Comparison of ENCODE assay signal across 1 cellular context in the genomic region with DNA sequence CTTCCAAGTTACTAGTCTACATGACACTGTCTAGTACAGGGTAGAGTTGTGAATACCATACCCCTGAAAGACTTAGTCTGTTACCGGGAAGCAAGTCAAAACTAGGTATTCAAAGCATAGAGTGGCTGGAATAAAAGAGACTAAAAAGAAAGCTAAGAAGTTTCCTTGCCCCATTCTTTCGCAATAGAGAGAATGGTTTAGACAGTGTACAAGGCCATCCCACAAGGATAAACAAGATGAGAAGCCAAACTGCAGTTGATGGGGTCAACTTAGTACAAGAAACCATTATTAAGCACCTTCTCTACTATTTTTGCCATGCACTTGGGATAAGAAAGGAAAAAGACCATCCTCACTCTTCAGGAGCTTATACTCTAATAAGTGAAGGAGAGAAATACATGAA.
TF ChIP-seq lines count a peak whose summit lies in the region.

No MANE protein-coding gene starts in this region.

TF ChIP-seq in HepG2, 621 proteins besides CTCF, POLR2A, EP300 and RAD21:
- TF ChIP-seq GPBP1L1 (CRISPR knock-in tag; IDR thresholded peaks at IDR 0.05) (no peak), ZNF761 (CRISPR knock-in tag; conservative IDR thresholded peaks at IDR 0.05) (no peak), CEBPB (IDR thresholded peaks at IDR 0.05; ENCODE audit: borderline replicate concordance, low read depth, low read length) (peak; percentile 23; the same call in 1 of the 2 replicates)
